In the genomic region with DNA sequence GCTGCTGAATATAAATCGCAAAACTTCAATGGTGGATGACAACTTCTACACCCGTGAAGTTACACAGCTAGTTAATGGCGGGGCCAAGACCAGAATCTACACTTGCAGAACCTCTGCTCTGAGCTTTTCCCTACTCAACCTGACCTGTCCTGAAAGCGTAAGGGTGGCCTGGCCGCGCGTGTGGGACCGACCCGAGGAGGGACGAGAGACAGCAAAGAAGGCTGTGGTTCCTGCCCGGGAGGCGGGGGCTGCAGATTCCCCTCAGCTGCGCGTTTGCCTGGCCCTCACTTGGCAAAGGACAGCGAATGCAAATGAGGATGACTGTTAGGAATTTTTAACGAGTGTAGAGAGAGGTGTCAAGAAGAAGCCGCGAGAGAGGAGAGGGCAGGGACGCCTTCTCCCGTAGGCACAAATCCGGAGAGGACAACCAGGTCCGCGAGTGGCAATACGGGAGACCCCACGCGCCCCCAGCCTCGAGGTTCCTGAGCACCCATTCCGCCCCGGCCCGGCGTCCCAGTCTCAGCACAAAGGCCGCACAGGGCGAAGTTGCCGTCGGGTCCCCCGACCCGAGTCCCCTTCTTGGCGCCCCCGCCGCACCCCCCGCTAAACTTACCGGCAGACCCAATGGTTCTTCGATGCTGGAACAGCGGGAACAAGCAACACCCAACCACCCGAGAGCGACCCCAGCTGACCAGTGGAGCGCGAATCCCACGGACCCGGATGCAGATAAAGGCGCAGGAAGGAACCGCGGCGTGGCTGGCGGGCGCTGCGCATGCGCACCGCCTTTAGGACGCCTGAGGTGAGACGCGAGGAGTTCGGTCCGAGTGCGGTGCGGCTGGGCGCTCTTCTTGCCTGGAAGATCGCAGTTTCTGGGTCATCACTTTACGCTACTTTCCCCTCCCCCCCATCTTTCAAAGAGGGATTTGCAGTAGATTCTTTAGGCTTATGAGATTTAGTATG, we compare ENCODE assay signal across 8 cellular contexts. TPM values are rescaled to one million over a fixed set of nuclear protein-coding genes. Genes with fewer than 3 reads are reported as not detected.
DNase-seq lines count a peak whose midpoint lies in the region; ATAC-seq and TF ChIP-seq lines count a peak whose summit lies in the region.

A gene (minus strand): TSS at position 696 of the 960 bp plus-strand sequence. CDS start 4,349 bp downstream, outside the sequence.

- no peaks in the 10 kb centered on the region for H3K9me3 Mint-ChIP-seq in activated CD4-positive, alpha-beta T cell treated with anti-CD3 and anti-CD28 coated beads for 36 hours (ENCODE audit: low read depth)

- H3K27ac Mint-ChIP-seq in activated CD4-positive, alpha-beta T cell treated with anti-CD3 and anti-CD28 coated beads for 36 hours: peak within 1 kb of the TSS; percentile 89

- peaks cover 3% of the 10 kb centered on the region for H3K36me3 Mint-ChIP-seq in activated CD4-positive, alpha-beta T cell treated with anti-CD3 and anti-CD28 coated beads for 36 hours (ENCODE audit: low read depth)

- peaks cover 36% of the 10 kb centered on the region for H3K4me1 Mint-ChIP-seq in activated CD4-positive, alpha-beta T cell treated with anti-CD3 and anti-CD28 coated beads for 36 hours

- H3K4me3 Mint-ChIP-seq in activated CD4-positive, alpha-beta T cell treated with anti-CD3 and anti-CD28 coated beads for 36 hours: peak within 1 kb of the TSS; percentile 88

- TF ChIP-seq CTCF in AG09319 (IDR thresholded peaks at IDR 0.05; ENCODE audit: low read depth, low read length) (peak; percentile 38), choroid plexus epithelial cell (conservative IDR thresholded peaks at IDR 0.05; ENCODE audit: low read depth, low read length) (peak; percentile 39)

- CTCF ChIA-PET in activated CD4-positive, alpha-beta T cell treated with anti-CD3 and anti-CD28 coated beads for 36 hours (lab: Charles Lee): interaction anchor here (0.6 kb wide), 1 partner anchor 245 kb away, joined by 4 read pairs; no protein-coding TSS in a partner anchor

- no peaks in the 10 kb centered on the region for H3K27me3 Mint-ChIP-seq in activated CD4-positive, alpha-beta T cell treated with anti-CD3 and anti-CD28 coated beads for 36 hours

- ATAC-seq in GM19035 (IDR thresholded peaks at IDR 0.05; ENCODE audit: unreplicated experiment) (peak; percentile 94), HG03354 (IDR thresholded peaks at IDR 0.05; ENCODE audit: poor library complexity, severe bottlenecking, unreplicated experiment) (peak; percentile 93)
- peak; percentile 94 for ATAC-seq in activated CD4-positive, alpha-beta T cell treated with anti-CD3 and anti-CD28 coated beads for 36 hours

- POLR2A ChIA-PET in activated CD4-positive, alpha-beta T cell treated with anti-CD3 and anti-CD28 coated beads for 36 hours (lab: Charles Lee): interaction anchor here (0.6 to 1.9 kb wide), 4 partner anchors 25 to 699 kb away, joined by 3 to 7 read pairs (median 3); a partner anchor contains a TSS

- intact Hi-C loops in activated CD4-positive, alpha-beta T cell treated with anti-CD3 and anti-CD28 coated beads for 36 hours (cut with DNase I, micrococcal nuclease): loop anchor here (1.0 to 2.0 kb wide), 3 partner anchors 19 to 48 kb away; a partner anchor contains a TSS

- H3K4me3 ChIP-seq in choroid plexus epithelial cell (ENCODE audit: low read depth, low read length): peak within 1 kb of the TSS; percentile 81

- DNase-seq in AG09319 (ENCODE audit: extremely low read depth, low read depth): peak; percentile 59
- DNase-seq in NCI-H446 (lab: John Stamatoyannopoulos, UW): peak; percentile 63 to 93
- peak; percentile 89 for DNase-seq in activated CD4-positive, alpha-beta T cell treated with anti-CD3 and anti-CD28 coated beads for 36 hours
- DNase-seq in choroid plexus epithelial cell (ENCODE audit: low read depth): peak; percentile 92
- peak; percentile 89 for DNase-seq in kidney tubule cell (ENCODE audit: low spot score)
- DNase-seq in stimulated activated CD4-positive, alpha-beta T cell treated with anti-CD3 and anti-CD28 coated beads, Interleukin-1b, Interleukin-23, amount 100 ng/mL, for 24 hours (ENCODE audit: low read depth in 4 of 4, low spot score in 1 of 4): peak; percentile 40 to 73 (median 62)

RNA-seq across cellular contexts. Expression of the gene that starts here (rescaled TPM):
- 10 to 100 TPM; 12.8 to 13.8 TPM for total RNA-seq in activated CD4-positive, alpha-beta T cell treated with anti-CD3 and anti-CD28 coated beads for 36 hours

Comparison
In these comparisons a context has a peak if more than half of its experiments do, and no peak if none do; other contexts are left out.
1. Peak in every context shown above with its lines: DNase-seq, ATAC-seq and H3K4me3 ChIP-seq.